ENCODE assay signal across 26 cellular contexts in the genomic region with DNA sequence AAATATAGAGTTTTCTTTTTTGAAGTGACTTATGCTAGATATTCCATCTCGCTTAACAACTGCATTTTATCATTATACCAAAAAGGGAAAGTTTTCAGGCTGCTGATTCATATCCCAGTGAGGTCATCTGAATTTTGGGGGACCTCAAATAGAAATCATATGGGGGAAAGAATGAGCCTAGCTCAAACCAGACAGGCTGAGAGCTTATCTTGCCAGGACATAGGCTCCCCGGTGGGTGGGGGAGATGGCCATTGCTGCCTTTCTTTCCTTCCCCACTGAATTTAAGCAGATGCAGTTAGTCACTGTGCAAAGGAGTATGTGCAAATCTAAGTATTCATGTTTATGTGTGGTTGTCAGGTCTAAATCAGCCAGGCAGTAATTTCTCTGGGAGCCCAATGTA.
"Had no signal": no experiment of that assay in that cellular context is flagged by ENCODE, and none has a peak within 500 bp of the region (broad histone marks: within the 10 kb centered on the region; RNA-seq: fewer than 3 reads in every experiment).

No MANE protein-coding gene starts in this region.

- H3K9me3 Mint-ChIP-seq: activated B cell treated with CpG ODN at 0.5 μM for 24 hours; activated naive CD8-positive, alpha-beta T cell treated with anti-CD3 and anti-CD28 coated beads for 36 hours; activated T-cell treated with anti-CD3 and anti-CD28 coated beads, Interleukin-2, amount 50 U/mL, for 4 hours; activated T-helper 2 cell treated with anti-CD3 and anti-CD28 coated beads, Interferon-gamma antibody, Interleukin-2, Interleukin-4, amounts not matched to agents 10 μg/mL and 5 μg/mL and 100 μg/mL, durations not matched to agents 14 hours and 24 hours and 36 hours; T-cell; T-helper 2 cell treated with Interferon-gamma antibody and Interleukin-4, amounts not matched to agents 5 μg/mL and 100 μg/mL, for 36 hours had no signal

- H3K4me3 Mint-ChIP-seq: activated B cell treated with CpG ODN at 0.5 μM for 24 hours; activated CD4-positive, alpha-beta T cell treated with anti-CD3 and anti-CD28 coated beads for 36 hours; activated naive CD8-positive, alpha-beta T cell treated with anti-CD3 and anti-CD28 coated beads for 36 hours; activated T-cell treated with anti-CD3 and anti-CD28 coated beads, Interleukin-2, amount 50 U/mL, for 4 hours; naive thymus-derived CD8-positive, alpha-beta T cell; stimulated activated naive B cell treated with anti-CD40 and anti-IgM and Interleukin-4, amounts not matched to agents 10 μg/mL and 1 μg/mL and 100 μg/mL, for 72 hours; T-cell; T-helper 2 cell treated with Interferon-gamma antibody and Interleukin-4, amounts not matched to agents 5 μg/mL and 100 μg/mL, for 36 hours had no signal

- H3K27me3 ChIP-seq: gastroesophageal sphincter, sigmoid colon, testis, upper lobe of left lung had no signal

- H3K36me3 ChIP-seq: gastroesophageal sphincter, sigmoid colon, upper lobe of left lung had no signal

- H3K4me1 ChIP-seq: gastroesophageal sphincter, sigmoid colon, testis, upper lobe of left lung had no signal

- DNase-seq: activated B cell treated with CpG ODN at 0.5 μM for 24 hours; activated CD4-positive, alpha-beta T cell treated with anti-CD3 and anti-CD28 coated beads for 36 hours; activated CD4-positive, alpha-beta T cell treated with anti-CD3 and anti-CD28 coated beads, Interleukin-2, amount 50 U/mL, for 4 hours; activated CD8-positive, alpha-beta memory T cell treated with anti-CD3 and anti-CD28 coated beads for 24 hours; activated CD8-positive, alpha-beta memory T cell treated with anti-CD3 and anti-CD28 coated beads, Interleukin-2, amount 50 U/mL, for 4 hours; activated naive CD4-positive, alpha-beta T cell treated with Interleukin-2 at 50 U/mL for 16 hours; activated naive CD8-positive, alpha-beta T cell treated with anti-CD3 and anti-CD28 coated beads for 36 hours; activated T-cell treated with anti-CD3 and anti-CD28 coated beads, Interleukin-2, amount 50 U/mL, for 4 hours; cerebellar nuclear complex; cortex of kidney; effector CD4-positive, alpha-beta T cell; naive thymus-derived CD8-positive, alpha-beta T cell; retina; sigmoid colon; stimulated activated CD4-positive, alpha-beta T cell treated with anti-CD3 and anti-CD28 coated beads, Interleukin-2, amount 100 ng/mL, for 48 hours; stimulated activated CD8-positive, alpha-beta memory T cell treated with anti-CD3 and anti-CD28 coated beads, Interleukin-4, amount 100 ng/mL, for 48 hours; stimulated activated naive B cell treated with anti-CD40 and anti-IgM and Interleukin-4, amounts not matched to agents 10 μg/mL and 1 μg/mL and 100 μg/mL, for 72 hours; T-cell; testis; upper lobe of left lung had no signal

- H3K9me3 ChIP-seq: gastroesophageal sphincter, sigmoid colon, testis, upper lobe of left lung had no signal

- H3K4me3 ChIP-seq: gastroesophageal sphincter, lung, sigmoid colon, testis, upper lobe of left lung had no signal

- H3K4me1 Mint-ChIP-seq: activated B cell treated with CpG ODN at 0.5 μM for 24 hours; activated CD4-positive, alpha-beta T cell treated with anti-CD3 and anti-CD28 coated beads for 36 hours; activated naive CD8-positive, alpha-beta T cell treated with anti-CD3 and anti-CD28 coated beads for 36 hours; naive thymus-derived CD8-positive, alpha-beta T cell; stimulated activated naive B cell treated with anti-CD40 and anti-IgM and Interleukin-4, amounts not matched to agents 10 μg/mL and 1 μg/mL and 100 μg/mL, for 72 hours; T-cell had no signal

- H3K27ac ChIP-seq: gastroesophageal sphincter, sigmoid colon, testis, upper lobe of left lung had no signal

- H3K27me3 Mint-ChIP-seq: progenitor cell of endocrine pancreas had no signal

- ATAC-seq: activated CD4-positive, alpha-beta T cell treated with anti-CD3 and anti-CD28 coated beads for 36 hours; activated T-cell treated with anti-CD3 and anti-CD28 coated beads, Interleukin-2, amount 50 U/mL, for 4 hours; gastroesophageal sphincter; left lobe of liver; naive thymus-derived CD8-positive, alpha-beta T cell; stimulated activated naive B cell treated with anti-CD40 and anti-IgM and Interleukin-4, amounts not matched to agents 10 μg/mL and 1 μg/mL and 100 μg/mL, for 72 hours; T-cell had no signal

- H3K36me3 Mint-ChIP-seq: activated naive CD8-positive, alpha-beta T cell treated with anti-CD3 and anti-CD28 coated beads for 36 hours; naive thymus-derived CD8-positive, alpha-beta T cell; stimulated activated naive B cell treated with anti-CD40 and anti-IgM and Interleukin-4, amounts not matched to agents 10 μg/mL and 1 μg/mL and 100 μg/mL, for 72 hours; T-cell had no signal

- H3K27ac Mint-ChIP-seq: activated B cell treated with CpG ODN at 0.5 μM for 24 hours; activated CD4-positive, alpha-beta T cell treated with anti-CD3 and anti-CD28 coated beads for 36 hours; activated naive CD8-positive, alpha-beta T cell treated with anti-CD3 and anti-CD28 coated beads for 36 hours; activated T-helper 2 cell treated with anti-CD3 and anti-CD28 coated beads, Interferon-gamma antibody, Interleukin-2, Interleukin-4, amounts not matched to agents 10 μg/mL and 5 μg/mL and 100 μg/mL, durations not matched to agents 14 hours and 24 hours and 36 hours; naive thymus-derived CD8-positive, alpha-beta T cell; progenitor cell of endocrine pancreas; stimulated activated naive B cell treated with anti-CD40 and anti-IgM and Interleukin-4, amounts not matched to agents 10 μg/mL and 1 μg/mL and 100 μg/mL, for 72 hours; T-cell; T-helper 2 cell treated with Interferon-gamma antibody and Interleukin-4, amounts not matched to agents 5 μg/mL and 100 μg/mL, for 36 hours had no signal
